1 cellular context compared by ENCODE assay signal in the genomic region with DNA sequence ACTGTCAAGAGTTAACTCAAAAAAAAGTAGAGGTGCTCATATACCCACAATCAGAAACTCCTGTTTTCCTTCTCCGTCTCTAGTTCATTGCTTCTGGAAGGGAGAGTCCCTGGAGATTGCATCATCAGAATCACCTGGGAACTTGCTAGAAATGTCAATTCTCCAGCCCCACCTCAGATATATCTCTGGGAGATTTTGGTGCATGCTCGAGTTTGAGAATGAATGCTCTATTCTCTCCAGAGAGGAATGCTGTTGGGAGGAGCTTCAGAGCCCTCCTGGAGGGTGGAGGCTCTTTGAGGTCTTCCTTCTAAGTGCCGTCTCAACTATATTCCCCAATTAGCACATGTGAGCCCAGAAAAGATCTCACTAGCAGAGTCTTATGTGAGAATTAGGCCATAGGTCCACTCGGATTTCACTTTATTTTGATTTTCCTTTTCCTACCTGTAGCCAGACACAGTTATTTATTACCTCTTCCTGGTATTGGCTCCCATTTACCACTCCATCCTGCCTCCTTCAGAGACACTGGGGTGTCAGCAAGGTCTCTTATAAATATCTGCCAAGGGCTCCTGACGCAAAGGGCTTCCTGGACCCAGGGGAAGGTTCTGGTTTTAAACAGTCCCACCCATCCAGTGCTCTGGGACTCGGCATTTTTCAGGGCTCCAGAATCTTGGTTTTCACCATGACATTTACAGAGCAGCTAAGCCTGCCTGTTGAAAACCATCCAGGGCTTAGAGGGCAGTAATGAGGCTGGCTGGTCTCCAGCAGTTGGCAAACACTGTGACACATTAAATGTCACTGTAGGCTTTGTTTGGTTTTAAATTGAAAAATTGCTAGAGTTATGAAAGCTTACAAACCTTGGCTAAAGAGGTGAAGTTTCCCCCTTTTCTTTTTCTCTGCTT.
TF ChIP-seq lines count a peak whose summit lies in the region.

No MANE protein-coding gene starts in this region.

TF ChIP-seq in HCT116, 20 proteins besides CTCF, POLR2A, EP300 and RAD21 (continued from another document):
- TF ChIP-seq, protein P1, sequence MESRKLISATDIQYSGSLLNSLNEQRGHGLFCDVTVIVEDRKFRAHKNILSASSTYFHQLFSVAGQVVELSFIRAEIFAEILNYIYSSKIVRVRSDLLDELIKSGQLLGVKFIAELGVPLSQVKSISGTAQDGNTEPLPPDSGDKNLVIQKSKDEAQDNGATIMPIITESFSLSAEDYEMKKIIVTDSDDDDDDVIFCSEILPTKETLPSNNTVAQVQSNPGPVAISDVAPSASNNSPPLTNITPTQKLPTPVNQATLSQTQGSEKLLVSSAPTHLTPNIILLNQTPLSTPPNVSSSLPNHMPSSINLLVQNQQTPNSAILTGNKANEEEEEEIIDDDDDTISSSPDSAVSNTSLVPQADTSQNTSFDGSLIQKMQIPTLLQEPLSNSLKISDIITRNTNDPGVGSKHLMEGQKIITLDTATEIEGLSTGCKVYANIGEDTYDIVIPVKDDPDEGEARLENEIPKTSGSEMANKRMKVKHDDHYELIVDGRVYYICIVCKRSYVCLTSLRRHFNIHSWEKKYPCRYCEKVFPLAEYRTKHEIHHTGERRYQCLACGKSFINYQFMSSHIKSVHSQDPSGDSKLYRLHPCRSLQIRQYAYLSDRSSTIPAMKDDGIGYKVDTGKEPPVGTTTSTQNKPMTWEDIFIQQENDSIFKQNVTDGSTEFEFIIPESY (IDR thresholded peaks at IDR 0.05; ENCODE audit: extremely low read depth, insufficient replicate concordance, low read length): no peak
